14 cellular contexts compared by ENCODE assay signal in the genomic region with DNA sequence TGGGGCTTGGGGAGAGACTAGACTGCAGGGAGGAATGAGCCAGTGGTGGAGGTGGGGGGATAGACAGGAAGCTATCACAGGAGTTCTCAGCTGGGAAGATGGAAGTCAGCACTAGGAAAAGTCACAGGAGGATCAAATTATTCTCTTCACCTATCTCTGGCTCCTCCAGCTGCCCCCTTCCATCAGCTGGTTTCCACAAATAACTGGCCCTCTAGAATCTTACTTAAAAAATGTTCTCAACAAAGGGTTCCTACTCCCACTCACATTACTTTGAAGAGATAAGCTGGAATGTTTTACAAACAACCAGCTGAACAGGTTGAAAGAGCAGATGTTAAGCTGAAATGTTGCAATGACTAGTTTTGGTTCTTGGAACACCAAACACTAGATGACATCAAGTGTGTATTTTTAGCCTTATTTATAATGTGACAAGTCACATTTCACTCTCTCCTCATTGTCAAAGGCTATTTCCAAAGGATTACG.
A peak's percentile ranks its signal among the peaks of the same experiment; 100 is the strongest.
DNase-seq lines count a peak whose midpoint lies in the region; ATAC-seq and TF ChIP-seq lines count a peak whose summit lies in the region.
"Had no signal": no experiment of that assay in that cellular context is flagged by ENCODE, and none has a peak within 500 bp of the region (broad histone marks: within the 10 kb centered on the region; RNA-seq: fewer than 3 reads in every experiment).

No MANE protein-coding gene starts in this region.

- H3K4me1 Mint-ChIP-seq in endothelial cell (ENCODE audit: unreplicated experiment), result no peaks in the 10 kb centered on the region

- H3K27me3 ChIP-seq in BE2C, result no peaks in the 10 kb centered on the region
- H3K27me3 ChIP-seq: stomach had no signal

- H3K36me3 ChIP-seq in BE2C, result no peaks in the 10 kb centered on the region
- H3K36me3 ChIP-seq: stomach had no signal

- no peaks in the 10 kb centered on the region for H3K9me3 ChIP-seq in BE2C
- H3K9me3 ChIP-seq: stomach had no signal

- H3K4me3 Mint-ChIP-seq in endothelial cell (ENCODE audit: unreplicated experiment), result no peak overlapping the region
- H3K4me3 Mint-ChIP-seq: CD14-positive monocyte had no signal

- no peak overlapping the region for H3K4me3 ChIP-seq in BE2C (ENCODE audit: low read depth, low read length)
- H3K4me3 ChIP-seq: stomach had no signal

- DNase-seq in Ammon's horn (ENCODE audit: low spot score) (peak; percentile 39), NCI-H1694 treated with DMSO at 0.1 percent for 48 hours (lab: John Stamatoyannopoulos, UW) (peak; percentile 61), fibroblast of gingiva (ENCODE audit: low read depth) (peak; percentile 54), myocyte (ENCODE audit: low read depth) (peak; percentile 83), NCI-H2227 treated with DMSO at 0.1 percent for 48 hours (lab: John Stamatoyannopoulos, UW) (no peak), endothelial cell (ENCODE audit: low spot score) (no peak), BE2C (no peak)
- DNase-seq: activated CD4-positive, alpha-beta T cell treated with anti-CD3 and anti-CD28 coated beads for 48 hours; activated effector memory CD4-positive, alpha-beta T cell treated with Interleukin-2 at 50 U/mL for 16 hours; NCI-H446; stimulated activated CD4-positive, alpha-beta T cell treated with anti-CD3 and anti-CD28 coated beads, Interleukin-2, amount 100 ng/mL, for 48 hours; stomach had no signal

- H3K4me1 ChIP-seq in BE2C, result no peaks in the 10 kb centered on the region

- no peak for TF ChIP-seq CTCF in endothelial cell (IDR thresholded peaks at IDR 0.05; ENCODE audit: unreplicated experiment)
- no peak for TF ChIP-seq CTCF in BE2C (IDR thresholded peaks at IDR 0.05; ENCODE audit: low read depth, low read length)

- no peak for ATAC-seq in GM18861 (IDR thresholded peaks at IDR 0.05; ENCODE audit: unreplicated experiment)

- no peaks in the 10 kb centered on the region for H3K27me3 Mint-ChIP-seq in endothelial cell (ENCODE audit: unreplicated experiment)

- no peaks in the 10 kb centered on the region for H3K36me3 Mint-ChIP-seq in endothelial cell (ENCODE audit: low read depth, unreplicated experiment)
- H3K36me3 Mint-ChIP-seq: CD14-positive monocyte had no signal

- no peak overlapping the region for H3K27ac Mint-ChIP-seq in endothelial cell (ENCODE audit: unreplicated experiment)
- H3K27ac Mint-ChIP-seq: CD14-positive monocyte had no signal

- H3K9me3 Mint-ChIP-seq in endothelial cell (ENCODE audit: unreplicated experiment), result no peaks in the 10 kb centered on the region

Comparison
In these comparisons a context has a peak if more than half of its experiments do, and no peak if none do; other contexts are left out.
1. DNase-seq: peak in Ammon's horn (single experiment), NCI-H1694 treated with DMSO at 0.1 percent for 48 hours (single experiment), fibroblast of gingiva (single experiment) and myocyte (single experiment); none in NCI-H2227 treated with DMSO at 0.1 percent for 48 hours (single experiment), endothelial cell (single experiment) and BE2C (single experiment).